ENCODE assay signal across 23 cellular contexts in genomic region chr13:59641758-59642157, GRCh38.
DNase-seq lines count a peak whose midpoint lies in the region; ATAC-seq and TF ChIP-seq lines count a peak whose summit lies in the region.
"Had no signal": no experiment of that assay in that cellular context is flagged by ENCODE, and none has a peak within 500 bp of the region (broad histone marks: within the 10 kb centered on the region; RNA-seq: fewer than 3 reads in every experiment).

No MANE protein-coding gene starts in this region.

- no peaks in the 10 kb centered on the region for H4K20me1 ChIP-seq in GM23248 (ENCODE audit: insufficient read depth)

- H3K9me3 ChIP-seq in GM23248 (ENCODE audit: low read depth) (no peaks in the 10 kb centered on the region), adipocyte (ENCODE audit: control insufficient read depth, low read length) (no peaks in the 10 kb centered on the region)
- H3K9me3 ChIP-seq: breast epithelium, pancreas, right lobe of liver, thyroid gland had no signal

- H3K27me3 ChIP-seq in GM23248 (replicated peaks; ENCODE audit: insufficient read depth) (peaks cover 29% of the 10 kb centered on the region), adipocyte (replicated peaks; ENCODE audit: control insufficient read depth, insufficient read depth, low read length) (peaks cover 35% of the 10 kb centered on the region)
- H3K27me3 ChIP-seq: breast epithelium, pancreas, right lobe of liver, thyroid gland had no signal

- H3K36me3 ChIP-seq in GM23248 (ENCODE audit: low read depth) (no peaks in the 10 kb centered on the region), adipocyte (ENCODE audit: control insufficient read depth, insufficient read depth, low read length, severe bottlenecking) (no peaks in the 10 kb centered on the region)
- H3K36me3 ChIP-seq: breast epithelium, pancreas, right lobe of liver, thyroid gland had no signal

- TF ChIP-seq CTCF in AG09309 (IDR thresholded peaks at IDR 0.05; ENCODE audit: control insufficient read depth, insufficient read depth, low read depth, low read length, missing control alignments) (no peak), fibroblast of villous mesenchyme (IDR thresholded peaks at IDR 0.05; ENCODE audit: insufficient read depth, low read depth, low read length) (no peak)

- no peak overlapping the region for H3K9ac ChIP-seq in GM23248
- H3K9ac ChIP-seq in adipocyte (ENCODE audit: low read length), result no peak overlapping the region

- H3K4me1 ChIP-seq in GM23248 (ENCODE audit: insufficient read depth) (no peaks in the 10 kb centered on the region), adipocyte (ENCODE audit: control insufficient read depth, insufficient read depth, low read length) (peaks cover 7% of the 10 kb centered on the region)
- H3K4me1 ChIP-seq: pancreas, right lobe of liver had no signal

- no peak overlapping the region for H3K4me2 ChIP-seq in GM23248 (ENCODE audit: unreplicated experiment)

- ATAC-seq in GM21390 (IDR thresholded peaks at IDR 0.05; ENCODE audit: unreplicated experiment), result no peak
- no peak for ATAC-seq in HG03565 (IDR thresholded peaks at IDR 0.05; ENCODE audit: unreplicated experiment)
- ATAC-seq in GM18907 (IDR thresholded peaks at IDR 0.05; ENCODE audit: unreplicated experiment), result no peak
- ATAC-seq: pancreas, right lobe of liver had no signal

- H2AFZ ChIP-seq in GM23248, result no peak overlapping the region

- H3K27ac ChIP-seq in GM23248, result no peak overlapping the region
- H3K27ac ChIP-seq: breast epithelium, C4-2B, pancreas, right lobe of liver, thyroid gland had no signal

- no peak overlapping the region for H3K4me3 ChIP-seq in AG09309 (ENCODE audit: control insufficient read depth, low read depth, low read length)
- H3K4me3 ChIP-seq in GM23248, result no peak overlapping the region
- H3K4me3 ChIP-seq in adipocyte (ENCODE audit: low read length), result no peak overlapping the region
- no peak overlapping the region for H3K4me3 ChIP-seq in fibroblast of villous mesenchyme (ENCODE audit: low read depth, low read length)
- H3K4me3 ChIP-seq: breast epithelium, pancreas, right lobe of liver, thyroid gland had no signal

- DNase-seq in AG09309 (ENCODE audit: low read depth) (peak; percentile 3), GM23248 (peak; percentile 0), adipocyte (ENCODE audit: low read depth) (peak; percentile 43), fibroblast of villous mesenchyme (ENCODE audit: low read depth) (peak; percentile 13)
- no peak for DNase-seq in activated effector memory CD4-positive, alpha-beta T cell treated with anti-CD3 and anti-CD28 coated beads, Interleukin-2, amount 50 U/mL, for 16 hours
- DNase-seq: activated CD4-positive, alpha-beta T cell treated with anti-CD3 and anti-CD28 coated beads for 48 hours; activated naive CD4-positive, alpha-beta T cell treated with Interleukin-2 at 50 U/mL for 16 hours; activated T-cell treated with anti-CD3 and anti-CD28 coated beads, Interleukin-2, amount 50 U/mL, for 24 hours; naive B cell; NCI-H1092 treated with DMSO at 0.1 percent for 48 hours; NCI-H187 treated with DMSO at 0.1 percent for 48 hours; NCI-H2227 treated with DMSO at 0.1 percent for 48 hours; NCI-H774; pancreas; right lobe of liver; RPMI8226; stimulated activated CD4-positive, alpha-beta T cell treated with anti-CD3 and anti-CD28 coated beads, Interleukin-15, amount 100 ng/mL, for 24 hours; thyroid gland had no signal

- H3K79me2 ChIP-seq in GM23248 (ENCODE audit: insufficient read depth), result no peaks in the 10 kb centered on the region

- in situ Hi-C loops in GM23248 (cut with MboI), result no loop called here

- no peaks in the 10 kb centered on the region for H3K9me2 ChIP-seq in GM23248 (ENCODE audit: insufficient read depth)

- 23 to 40% methylated on average over 1 of the region's 1 CpG for WGBS in GM23248 (ENCODE audit: low coverage in 1 of 2, low lambda C conversion rate in 2 of 2, missing lambda C conversion rate in 2 of 2), 2 experiments

- no peaks in the 10 kb centered on the region for H3F3A ChIP-seq in GM23248 (ENCODE audit: insufficient read depth)
